ENCODE assay signal across 16 cellular contexts in the genomic region with DNA sequence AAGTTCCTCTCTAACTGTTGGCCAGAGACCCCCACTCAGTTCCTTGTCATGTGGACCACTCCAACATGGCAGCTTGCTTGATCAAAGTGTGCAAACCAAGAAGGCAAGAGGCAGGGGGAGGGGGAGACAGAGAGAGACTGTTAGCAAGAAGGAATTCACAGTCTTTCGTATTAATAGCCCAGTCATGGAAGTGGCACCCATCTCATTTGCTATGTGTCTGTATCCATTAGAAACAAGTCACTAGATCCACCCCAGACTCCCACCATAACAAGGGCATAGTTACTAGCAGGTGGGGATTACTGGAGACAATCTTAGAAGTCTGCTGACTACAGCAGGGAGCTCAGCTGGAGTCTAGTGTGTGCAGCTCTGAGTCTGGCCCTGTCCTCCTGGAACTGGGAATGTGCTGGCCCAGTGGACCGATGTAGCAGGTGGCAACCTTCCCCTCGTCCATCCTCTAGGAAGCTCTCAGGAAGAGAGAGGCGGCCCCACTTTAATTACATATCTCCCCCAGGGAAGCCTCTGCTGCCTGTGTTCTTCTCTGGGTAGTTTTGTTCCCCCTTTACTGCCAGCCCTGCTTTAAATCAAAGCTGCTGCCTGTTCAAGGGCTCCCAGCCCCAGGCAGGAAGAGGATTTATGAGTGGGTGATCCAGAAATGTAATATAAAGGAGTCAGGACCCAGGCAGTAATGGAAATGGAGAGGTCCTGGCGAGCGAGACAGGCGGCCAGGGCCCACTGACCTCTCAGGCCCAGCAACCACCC.
"Had no signal": no experiment of that assay in that cellular context is flagged by ENCODE, and none has a peak within 500 bp of the region (broad histone marks: within the 10 kb centered on the region; RNA-seq: fewer than 3 reads in every experiment).

No MANE protein-coding gene starts in this region.

- H3K27ac Mint-ChIP-seq: activated naive CD4-positive, alpha-beta T cell treated with anti-CD3 and anti-CD28 coated beads, Interleukin-2, amount 50 U/mL, for 24 hours; activated T-cell treated with anti-CD3 and anti-CD28 coated beads, Interleukin-2, amount 50 U/mL, for 24 hours; stimulated activated memory B cell treated with anti-CD40 and anti-IgM and Interleukin-4, amounts not matched to agents 10 μg/mL and 1 μg/mL and 100 μg/mL, for 72 hours had no signal

- H3K27me3 ChIP-seq: adrenal gland, ovary had no signal

- H3K36me3 Mint-ChIP-seq: activated naive CD4-positive, alpha-beta T cell treated with anti-CD3 and anti-CD28 coated beads, Interleukin-2, amount 50 U/mL, for 24 hours; stimulated activated memory B cell treated with anti-CD40 and anti-IgM and Interleukin-4, amounts not matched to agents 10 μg/mL and 1 μg/mL and 100 μg/mL, for 72 hours had no signal

- ATAC-seq: esophagus mucosa; mucosa of descending colon; stimulated activated memory B cell treated with anti-CD40 and anti-IgM and Interleukin-4, amounts not matched to agents 10 μg/mL and 1 μg/mL and 100 μg/mL, for 72 hours had no signal

- H3K9me3 Mint-ChIP-seq: activated naive CD4-positive, alpha-beta T cell treated with anti-CD3 and anti-CD28 coated beads, Interleukin-2, amount 50 U/mL, for 24 hours; activated T-cell treated with anti-CD3 and anti-CD28 coated beads, Interleukin-2, amount 50 U/mL, for 24 hours had no signal

- H3K4me1 Mint-ChIP-seq: activated naive CD4-positive, alpha-beta T cell treated with anti-CD3 and anti-CD28 coated beads, Interleukin-2, amount 50 U/mL, for 24 hours; stimulated activated memory B cell treated with anti-CD40 and anti-IgM and Interleukin-4, amounts not matched to agents 10 μg/mL and 1 μg/mL and 100 μg/mL, for 72 hours had no signal

- H3K4me3 ChIP-seq: adrenal gland, mucosa of descending colon, ovary, SK-N-MC had no signal

- H3K9me3 ChIP-seq: adrenal gland, mucosa of descending colon, ovary had no signal

- DNase-seq: activated CD4-positive, alpha-beta T cell treated with anti-CD3 and anti-CD28 coated beads, Interleukin-2, amount 50 U/mL, for 4 hours; activated CD4-positive, CD25-positive, alpha-beta regulatory T cell treated with anti-CD3 and anti-CD28 coated beads, Interleukin-2, amount 50 U/mL, for 72 hours; activated T-cell treated with anti-CD3 and anti-CD28 coated beads, Interleukin-2, amount 50 U/mL, for 24 hours; adrenal gland; hippocampal formation; kidney; mucosa of descending colon; nephron progenitor cell; ovary; T-helper 1 cell; T1000 had no signal

- H3K4me3 Mint-ChIP-seq: activated naive CD4-positive, alpha-beta T cell treated with anti-CD3 and anti-CD28 coated beads, Interleukin-2, amount 50 U/mL, for 24 hours; activated T-cell treated with anti-CD3 and anti-CD28 coated beads, Interleukin-2, amount 50 U/mL, for 24 hours; nephron progenitor cell; stimulated activated memory B cell treated with anti-CD40 and anti-IgM and Interleukin-4, amounts not matched to agents 10 μg/mL and 1 μg/mL and 100 μg/mL, for 72 hours had no signal

- H3K4me1 ChIP-seq: adrenal gland had no signal

- H3K36me3 ChIP-seq: adrenal gland, ovary had no signal

- FAIRE-seq: endometrium, kidney had no signal

- H3K27ac ChIP-seq: adrenal gland, ovary, SK-N-MC had no signal
